1 cellular context compared by ENCODE assay signal in the genomic region with DNA sequence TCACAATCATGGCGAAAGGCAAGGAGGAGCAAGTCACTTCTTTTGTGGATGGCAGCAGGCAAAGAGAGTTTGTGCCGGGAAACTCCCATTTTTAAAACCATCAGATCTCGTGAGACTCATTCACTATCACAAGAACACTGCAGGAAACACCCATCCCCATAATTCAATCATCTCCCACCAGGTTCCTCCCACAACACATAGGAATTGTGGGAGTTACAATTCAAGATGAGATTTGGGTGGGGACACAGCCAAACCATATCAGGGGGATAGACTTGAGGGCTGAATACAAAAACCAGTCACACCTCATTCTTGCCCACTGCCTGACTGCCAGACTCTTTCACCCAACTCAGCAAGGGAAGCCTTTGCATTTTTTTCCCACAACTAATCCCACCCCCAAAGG. TPM values are rescaled to one million over a fixed set of nuclear protein-coding genes. Genes with fewer than 3 reads are reported as not detected.
"Had no signal": no experiment of that assay in that cellular context is flagged by ENCODE, and none has a peak within 500 bp of the region (broad histone marks: within the 10 kb centered on the region; RNA-seq: fewer than 3 reads in every experiment).

No MANE protein-coding gene starts in this region.

RNA-seq across cellular contexts. Expression of a gene that starts 50.4 kb away (rescaled TPM):
- total RNA-seq: G401 had no signal
